In genomic region chr7:24199978-24200377, GRCh38 we compare ENCODE assay signal across 26 cellular contexts.
A peak's percentile ranks its signal among the peaks of the same experiment; 100 is the strongest.
DNase-seq lines count a peak whose midpoint lies in the region; ATAC-seq, FAIRE-seq and TF ChIP-seq lines count a peak whose summit lies in the region.
"Had no signal": no experiment of that assay in that cellular context is flagged by ENCODE, and none has a peak within 500 bp of the region (broad histone marks: within the 10 kb centered on the region; RNA-seq: fewer than 3 reads in every experiment).

No MANE protein-coding gene starts in this region.

- 81 to 86% methylated on average over 1 of the region's 1 CpG for WGBS in testis, 2 donors

- H3K4me3 Mint-ChIP-seq in central memory CD8-positive, alpha-beta T cell, result no peak overlapping the region
- H3K4me3 Mint-ChIP-seq: neural progenitor cell had no signal

- FAIRE-seq in RCC 7860 (lab: Jason Lieb, UNC), result no peak

- H3K9me3 Mint-ChIP-seq in central memory CD8-positive, alpha-beta T cell, result no peaks in the 10 kb centered on the region
- H3K9me3 Mint-ChIP-seq: neural progenitor cell had no signal

- H3K36me3 Mint-ChIP-seq in central memory CD8-positive, alpha-beta T cell (ENCODE audit: insufficient read depth), result no peaks in the 10 kb centered on the region
- H3K36me3 Mint-ChIP-seq: neural progenitor cell had no signal

- peaks cover 12% of the 10 kb centered on the region for H3K4me1 Mint-ChIP-seq in central memory CD8-positive, alpha-beta T cell

- H3K4me2 ChIP-seq in BLaER1 treated with 17β-estradiol and CSF1 and Interleukin-3, amounts not matched to agents 10 nM and 100 nM, result peak overlapping the region in 9 of 11 experiments; percentile 4 to 51 (median 35); a peak in 16 of 22 replicates
- H3K4me2 ChIP-seq: neural progenitor cell had no signal

- intact Hi-C loops in testis (cut with DNase I; ENCODE audit: low total_unique reads), result loop anchor here (5.0 kb wide), 1 partner anchor 193 kb away; no protein-coding TSS in a partner anchor

- DNase-seq in EL (peak; percentile 29), SK-N-DZ (ENCODE audit: low spot score) (peak; percentile 85), RCC 7860 (ENCODE audit: low spot score) (no peak), testis (no peak), NCI-H1417 (lab: John Stamatoyannopoulos, UW) (no peak)
- no peak for DNase-seq in central memory CD8-positive, alpha-beta T cell (ENCODE audit: low spot score in 2 of 2)
- no peak for DNase-seq in activated CD8-positive, alpha-beta memory T cell treated with anti-CD3 and anti-CD28 coated beads for 24 hours
- DNase-seq: activated CD4-positive, alpha-beta T cell treated with anti-CD3 and anti-CD28 coated beads for 4 hours; activated CD8-positive, alpha-beta memory T cell treated with anti-CD3 and anti-CD28 coated beads, Interleukin-2, amount 50 U/mL, for 4 hours; activated gamma-delta T cell; AML-193; aorta; effector CD8-positive, alpha-beta T cell; esophagus squamous epithelium; KBM-7; left cardiac atrium; midbrain; NCI-H1092 treated with DMSO at 0.1 percent for 48 hours; NCI-H82; Peyer's patch; stimulated activated CD4-positive, alpha-beta T cell treated with anti-CD3 and anti-CD28 coated beads, Interleukin-2, amount 100 ng/mL, for 24 hours; stimulated activated naive CD4-positive, alpha-beta T cell treated with Interleukin-2 at 50 U/mL for 16 hours; trophoblast cell had no signal

- no peak for TF ChIP-seq POLR2A in testis (IDR thresholded peaks at IDR 0.05)

- no peaks in the 10 kb centered on the region; a peak in 1 of 22 replicates for H3K9me3 ChIP-seq in BLaER1 treated with 17β-estradiol and CSF1 and Interleukin-3, amounts not matched to agents 10 nM and 100 nM (replicated peaks in 1 of 11)
- no peaks in the 10 kb centered on the region for H3K9me3 ChIP-seq in testis
- H3K9me3 ChIP-seq: esophagus squamous epithelium, Peyer's patch, prostate gland had no signal

- peaks cover 0 to 17% (median 15%) of the 10 kb centered on the region in 10 experiments; a peak in 15 of 20 replicates for H3K4me1 ChIP-seq in BLaER1 treated with 17β-estradiol and CSF1 and Interleukin-3, amounts not matched to agents 10 nM and 100 nM
- H3K4me1 ChIP-seq in testis, result no peaks in the 10 kb centered on the region
- H3K4me1 ChIP-seq: esophagus squamous epithelium, neural progenitor cell, Peyer's patch, prostate gland had no signal

- no peaks in the 10 kb centered on the region for H4K20me1 ChIP-seq in BLaER1 treated with 17β-estradiol and CSF1 and Interleukin-3, amounts not matched to agents 10 nM and 100 nM

- TF ChIP-seq CTCF in testis (IDR thresholded peaks at IDR 0.05), result no peak

- H3K27me3 Mint-ChIP-seq in central memory CD8-positive, alpha-beta T cell, result no peaks in the 10 kb centered on the region

- no peaks in the 10 kb centered on the region for H3K27me3 ChIP-seq in BLaER1 treated with 17β-estradiol and CSF1 and Interleukin-3, amounts not matched to agents 10 nM and 100 nM
- no peaks in the 10 kb centered on the region for H3K27me3 ChIP-seq in testis
- H3K27me3 ChIP-seq: neural progenitor cell, Peyer's patch had no signal

- no peak overlapping the region for H3K27ac Mint-ChIP-seq in central memory CD8-positive, alpha-beta T cell (ENCODE audit: low read depth)
- H3K27ac Mint-ChIP-seq: neural progenitor cell had no signal

- peak; percentile 97 for ATAC-seq in central memory CD8-positive, alpha-beta T cell (replicated peaks; ENCODE audit: extremely low read depth, poor library complexity, severe bottlenecking)

- H3K36me3 ChIP-seq in BLaER1 treated with 17β-estradiol and CSF1 and Interleukin-3, amounts not matched to agents 10 nM and 100 nM, result no peaks in the 10 kb centered on the region
- no peaks in the 10 kb centered on the region for H3K36me3 ChIP-seq in testis (ENCODE audit: low read depth, missing control alignments)
- H3K36me3 ChIP-seq: esophagus squamous epithelium, neural progenitor cell, Peyer's patch, prostate gland had no signal

- peak overlapping the region in 4 of 11 experiments; percentile 6 to 62 (median 28); a peak in 6 of 22 replicates for H3K27ac ChIP-seq in BLaER1 treated with 17β-estradiol and CSF1 and Interleukin-3, amounts not matched to agents 10 nM and 100 nM
- no peak overlapping the region for H3K27ac ChIP-seq in testis
- H3K27ac ChIP-seq: esophagus squamous epithelium, neural progenitor cell, Peyer's patch, prostate gland had no signal

- no peak overlapping the region for H3K9ac ChIP-seq in BLaER1 treated with 17β-estradiol and CSF1 and Interleukin-3, amounts not matched to agents 10 nM and 100 nM
- H3K9ac ChIP-seq: neural progenitor cell had no signal

- no peak overlapping the region for H3K4me3 ChIP-seq in BLaER1 treated with 17β-estradiol and CSF1 and Interleukin-3, amounts not matched to agents 10 nM and 100 nM
- H3K4me3 ChIP-seq in testis, result no peak overlapping the region
- H3K4me3 ChIP-seq: esophagus squamous epithelium, neural progenitor cell, Peyer's patch, prostate gland had no signal

Comparison
In these comparisons a context has a peak if more than half of its experiments do, and no peak if none do; other contexts are left out.
1. DNase-seq: peak in EL (single experiment) and SK-N-DZ (single experiment); none in central memory CD8-positive, alpha-beta T cell (0 of 2), RCC 7860 (single experiment), testis (single experiment), activated CD8-positive, alpha-beta memory T cell treated with anti-CD3 and anti-CD28 coated beads for 24 hours (single experiment) and NCI-H1417 (0 of 3).